ENCODE assay signal across 16 cellular contexts in genomic region chr6:33975631-33976424, GRCh38.
DNase-seq lines count a peak whose midpoint lies in the region; FAIRE-seq and TF ChIP-seq lines count a peak whose summit lies in the region.
"Had no signal": no experiment of that assay in that cellular context is flagged by ENCODE, and none has a peak within 500 bp of the region (broad histone marks: within the 10 kb centered on the region; RNA-seq: fewer than 3 reads in every experiment).

No MANE protein-coding gene starts in this region.

- CTCF ChIA-PET in activated naive CD4-positive, alpha-beta T cell treated with anti-CD3 and anti-CD28 coated beads for 36 hours (lab: Charles Lee): no interaction called here

- intact Hi-C loops in activated naive CD4-positive, alpha-beta T cell treated with anti-CD3 and anti-CD28 coated beads for 36 hours (cut with micrococcal nuclease): no loop called here
- intact Hi-C loops in kidney (cut with DNase I): no loop called here

- H3K9me3 Mint-ChIP-seq in activated naive CD4-positive, alpha-beta T cell treated with anti-CD3 and anti-CD28 coated beads for 36 hours: no peaks in the 10 kb centered on the region
- H3K9me3 Mint-ChIP-seq in chondrocyte (ENCODE audit: low read depth): peaks cover 11% of the 10 kb centered on the region
- peaks cover 9% of the 10 kb centered on the region for H3K9me3 Mint-ChIP-seq in type B pancreatic cell

- no peak for FAIRE-seq in kidney (lab: Jason Lieb, UNC)

- H3K36me3 ChIP-seq in kidney (ENCODE audit: control insufficient read depth in 1 of 2, insufficient read depth in 2 of 2, low read length in 2 of 2): no peaks in the 10 kb centered on the region
- H3K36me3 ChIP-seq: right lobe of liver, tibial nerve had no signal

- H3K4me1 Mint-ChIP-seq in activated naive CD4-positive, alpha-beta T cell treated with anti-CD3 and anti-CD28 coated beads for 36 hours (ENCODE audit: low read depth): peaks cover 6% of the 10 kb centered on the region
- no peaks in the 10 kb centered on the region for H3K4me1 Mint-ChIP-seq in chondrocyte (ENCODE audit: low read depth)
- H3K4me1 Mint-ChIP-seq in type B pancreatic cell (ENCODE audit: unreplicated experiment): peaks cover 11% of the 10 kb centered on the region
- H3K4me1 Mint-ChIP-seq: activated naive CD4-positive, alpha-beta T cell treated with anti-CD3 and anti-CD28 coated beads, Interleukin-2, amount 10 ng/mL, durations not matched to agents 7 days and 5 days had no signal

- no peak overlapping the region for H3K4me3 Mint-ChIP-seq in activated naive CD4-positive, alpha-beta T cell treated with anti-CD3 and anti-CD28 coated beads for 36 hours
- H3K4me3 Mint-ChIP-seq in chondrocyte (ENCODE audit: unreplicated experiment): no peak overlapping the region
- no peak overlapping the region for H3K4me3 Mint-ChIP-seq in type B pancreatic cell
- H3K4me3 Mint-ChIP-seq: activated naive CD4-positive, alpha-beta T cell treated with anti-CD3 and anti-CD28 coated beads, Interleukin-2, amount 10 ng/mL, durations not matched to agents 7 days and 5 days; brain had no signal

- no peak overlapping the region for H3K4me3 ChIP-seq in kidney (ENCODE audit: low read length in 2 of 2)
- H3K4me3 ChIP-seq: right lobe of liver, SK-N-MC, tibial nerve had no signal

- H3K36me3 Mint-ChIP-seq in activated naive CD4-positive, alpha-beta T cell treated with anti-CD3 and anti-CD28 coated beads for 36 hours (ENCODE audit: low read depth): no peaks in the 10 kb centered on the region
- H3K36me3 Mint-ChIP-seq in chondrocyte (ENCODE audit: low read depth): peaks cover 4% of the 10 kb centered on the region
- H3K36me3 Mint-ChIP-seq in type B pancreatic cell: no peaks in the 10 kb centered on the region
- H3K36me3 Mint-ChIP-seq: activated naive CD4-positive, alpha-beta T cell treated with anti-CD3 and anti-CD28 coated beads, Interleukin-2, amount 10 ng/mL, durations not matched to agents 7 days and 5 days; brain had no signal

- no peak for TF ChIP-seq CTCF in chondrocyte (IDR thresholded peaks at IDR 0.05)
- TF ChIP-seq CTCF in kidney (IDR thresholded peaks at IDR 0.05; ENCODE audit: borderline replicate concordance, extremely low read depth, insufficient read depth): no peak
- TF ChIP-seq CTCF in type B pancreatic cell (conservative IDR thresholded peaks at IDR 0.05): no peak

- no peak overlapping the region for H3K27ac Mint-ChIP-seq in activated naive CD4-positive, alpha-beta T cell treated with anti-CD3 and anti-CD28 coated beads for 36 hours
- H3K27ac Mint-ChIP-seq in chondrocyte (ENCODE audit: unreplicated experiment) (no peak overlapping the region), type B pancreatic cell (no peak overlapping the region)
- H3K27ac Mint-ChIP-seq: activated naive CD4-positive, alpha-beta T cell treated with anti-CD3 and anti-CD28 coated beads, Interleukin-2, amount 10 ng/mL, durations not matched to agents 7 days and 5 days; nephron had no signal

- no peak overlapping the region for H3K9ac ChIP-seq in kidney (ENCODE audit: low read length in 2 of 2)

- H3K27me3 Mint-ChIP-seq in activated naive CD4-positive, alpha-beta T cell treated with anti-CD3 and anti-CD28 coated beads for 36 hours (ENCODE audit: low read depth): peaks cover 17% of the 10 kb centered on the region
- H3K27me3 Mint-ChIP-seq in chondrocyte (ENCODE audit: low read depth) (peaks cover 30% of the 10 kb centered on the region), type B pancreatic cell (peaks cover 51% of the 10 kb centered on the region)

- peaks cover 0 to 4% of the 10 kb centered on the region in 2 donors for H3K9me3 ChIP-seq in kidney (ENCODE audit: control insufficient read depth in 1 of 2, low read length in 2 of 2)
- H3K9me3 ChIP-seq: right lobe of liver had no signal

- H3K27ac ChIP-seq in kidney (ENCODE audit: low read depth in 2 of 2, low read length in 2 of 2): no peak overlapping the region
- H3K27ac ChIP-seq: right lobe of liver, SK-N-MC, tibial nerve had no signal

- peak; percentile 24 for DNase-seq in activated naive CD4-positive, alpha-beta T cell treated with anti-CD3 and anti-CD28 coated beads for 36 hours
- DNase-seq in activated naive CD4-positive, alpha-beta T cell (lab: John Stamatoyannopoulos, UW): no peak
- DNase-seq in chondrocyte (ENCODE audit: low spot score) (peak; percentile 72), kidney (peak; percentile 48), type B pancreatic cell (ENCODE audit: extremely low spot score, unreplicated experiment) (peak; percentile 68), SW480 (ENCODE audit: low spot score) (no peak), NCI-H128 (lab: John Stamatoyannopoulos, UW; ENCODE audit: unreplicated experiment) (no peak)
- no peak for DNase-seq in stimulated activated CD4-positive, alpha-beta T cell treated with anti-CD3 and anti-CD28 coated beads, Interleukin-4, amount 100 ng/mL, for 1 hour
- DNase-seq: activated naive CD4-positive, alpha-beta T cell treated with anti-CD3 and anti-CD28 coated beads, Interleukin-2, amount 10 ng/mL, durations not matched to agents 7 days and 5 days; COR-L47; stimulated activated CD4-positive, alpha-beta T cell treated with anti-CD3 and anti-CD28 coated beads, Interleukin-4, amount 100 ng/mL, for 4 hours had no signal

- H3K4me1 ChIP-seq in kidney (ENCODE audit: control insufficient read depth in 1 of 2, insufficient read depth in 1 of 2, low read depth in 1 of 2, low read length in 2 of 2): no peaks in the 10 kb centered on the region
- H3K4me1 ChIP-seq: right lobe of liver had no signal

Comparison
In these comparisons a context has a peak if more than half of its experiments do, and no peak if none do; other contexts are left out.
1. DNase-seq: peak in activated naive CD4-positive, alpha-beta T cell treated with anti-CD3 and anti-CD28 coated beads for 36 hours (single experiment), chondrocyte (single experiment), kidney (single experiment) and type B pancreatic cell (single experiment); none in activated naive CD4-positive, alpha-beta T cell (0 of 4), SW480 (single experiment), stimulated activated CD4-positive, alpha-beta T cell treated with anti-CD3 and anti-CD28 coated beads, Interleukin-4, amount 100 ng/mL, for 1 hour (single experiment) and NCI-H128 (single experiment).